In the genomic region with DNA sequence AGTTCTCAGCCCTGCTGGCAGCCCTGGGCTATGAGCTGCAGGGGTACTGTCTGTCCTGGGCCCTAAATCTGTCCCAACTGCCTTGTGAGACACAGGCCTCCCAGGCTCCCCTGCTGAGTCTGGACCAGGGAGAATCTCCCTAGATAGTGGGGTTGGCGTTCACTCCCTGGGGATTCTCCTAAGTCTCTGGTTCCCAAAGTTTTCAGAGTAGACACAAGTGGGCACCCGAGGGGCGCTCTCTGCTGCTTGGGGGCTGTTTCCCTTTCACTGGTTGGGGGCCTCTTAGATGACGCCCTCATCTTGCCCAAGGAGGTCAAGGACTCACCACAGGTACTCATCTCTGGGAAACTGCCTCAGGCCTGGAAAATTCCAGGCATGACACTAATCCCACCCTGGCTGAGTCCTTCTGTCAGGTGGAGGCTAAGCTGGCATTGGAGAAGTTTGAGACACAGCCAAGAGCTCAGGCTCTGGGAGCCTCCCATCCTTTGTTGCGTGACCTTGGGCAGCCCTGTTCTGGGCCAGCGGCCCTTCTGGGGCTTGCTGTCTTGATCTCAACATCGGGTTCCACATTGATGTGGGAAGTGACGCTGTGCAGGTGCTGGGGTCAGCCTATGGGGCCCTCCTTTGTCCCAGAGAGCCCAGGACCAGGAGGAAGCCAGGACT, we compare ENCODE assay signal across 14 cellular contexts. TPM values are rescaled to one million over a fixed set of nuclear protein-coding genes. Genes with fewer than 3 reads are reported as not detected.
DNase-seq lines count a peak whose midpoint lies in the region; ATAC-seq lines count a peak whose summit lies in the region.
"Had no signal": no experiment of that assay in that cellular context is flagged by ENCODE, and none has a peak within 500 bp of the region (broad histone marks: within the 10 kb centered on the region; RNA-seq: fewer than 3 reads in every experiment).

No MANE protein-coding gene starts in this region.

- no peak overlapping the region for H3K4me3 Mint-ChIP-seq in T-helper 1 cell treated with Interleukin-12 subunit alpha and Interleukin-12 subunit beta and Interleukin-4 antibody, amounts not matched to agents 30 μg/mL and 1 μg/mL, for 36 hours
- H3K4me3 Mint-ChIP-seq in activated CD8-positive, alpha-beta T cell treated with anti-CD3 and anti-CD28 coated beads, Interleukin-2, amount 10 ng/mL, durations not matched to agents 7 days and 5 days = no peak overlapping the region
- H3K4me3 Mint-ChIP-seq in naive B cell = peak overlapping the region in 7 of 8 donors; percentile 9 to 95 (median 30)

- peak overlapping the region; percentile 41 for H3K27ac Mint-ChIP-seq in T-helper 1 cell treated with Interleukin-12 subunit alpha and Interleukin-12 subunit beta and Interleukin-4 antibody, amounts not matched to agents 30 μg/mL and 1 μg/mL, for 36 hours
- peak overlapping the region; percentile 57 for H3K27ac Mint-ChIP-seq in activated CD8-positive, alpha-beta T cell treated with anti-CD3 and anti-CD28 coated beads, Interleukin-2, amount 10 ng/mL, durations not matched to agents 7 days and 5 days
- peak overlapping the region; percentile 21 to 96 (median 70) for H3K27ac Mint-ChIP-seq in naive B cell

- no peak for ATAC-seq in activated CD8-positive, alpha-beta T cell treated with anti-CD3 and anti-CD28 coated beads, Interleukin-2, amount 10 ng/mL, durations not matched to agents 7 days and 5 days
- no peak for ATAC-seq in naive B cell (ENCODE audit: low read depth in 2 of 2)
- ATAC-seq in GM19324 (IDR thresholded peaks at IDR 0.05; ENCODE audit: low FRiP score, unreplicated experiment) = no peak
- ATAC-seq in HG02885 (IDR thresholded peaks at IDR 0.05; ENCODE audit: poor library complexity, unreplicated experiment) = no peak
- ATAC-seq in GM21717 (IDR thresholded peaks at IDR 0.05; ENCODE audit: unreplicated experiment) = no peak
- ATAC-seq: A549 had no signal

- DNase-seq in T-helper 1 cell (no peak), ELR (ENCODE audit: low read depth) (peak; percentile 32), naive B cell (no peak)
- DNase-seq in activated CD8-positive, alpha-beta T cell treated with anti-CD3 and anti-CD28 coated beads, Interleukin-2, amount 10 ng/mL, durations not matched to agents 7 days and 5 days = no peak
- DNase-seq: central memory CD4-positive, alpha-beta T cell; immature natural killer cell; NCI-H1105; NCI-H69 had no signal

- CTCF ChIA-PET in activated CD8-positive, alpha-beta T cell treated with anti-CD3 and anti-CD28 coated beads, Interleukin-2, amount 10 ng/mL, durations not matched to agents 7 days and 5 days (lab: Charles Lee) = interaction anchor here (9.8 kb wide), 1 partner anchor 69 kb away, joined by 289 read pairs; the partner anchor contains the start of gene CCDC124

- POLR2A ChIA-PET in activated CD8-positive, alpha-beta T cell treated with anti-CD3 and anti-CD28 coated beads, Interleukin-2, amount 10 ng/mL, durations not matched to agents 7 days and 5 days (lab: Charles Lee) = interaction anchor here (1.0 to 1.6 kb wide), 3 partner anchors 9 to 69 kb away, joined by 3 to 10 read pairs (median 6); partner anchors contain the start of gene SLC5A5

- H3K27me3 Mint-ChIP-seq in T-helper 1 cell treated with Interleukin-12 subunit alpha and Interleukin-12 subunit beta and Interleukin-4 antibody, amounts not matched to agents 30 μg/mL and 1 μg/mL, for 36 hours (ENCODE audit: low read depth) = no peaks in the 10 kb centered on the region
- no peaks in the 10 kb centered on the region for H3K27me3 Mint-ChIP-seq in activated CD8-positive, alpha-beta T cell treated with anti-CD3 and anti-CD28 coated beads, Interleukin-2, amount 10 ng/mL, durations not matched to agents 7 days and 5 days (ENCODE audit: low read depth)
- H3K27me3 Mint-ChIP-seq in naive B cell = no peaks in the 10 kb centered on the region

- peaks cover 40% of the 10 kb centered on the region for H3K36me3 Mint-ChIP-seq in T-helper 1 cell treated with Interleukin-12 subunit alpha and Interleukin-12 subunit beta and Interleukin-4 antibody, amounts not matched to agents 30 μg/mL and 1 μg/mL, for 36 hours (ENCODE audit: low read depth)
- peaks cover 52% of the 10 kb centered on the region for H3K36me3 Mint-ChIP-seq in activated CD8-positive, alpha-beta T cell treated with anti-CD3 and anti-CD28 coated beads, Interleukin-2, amount 10 ng/mL, durations not matched to agents 7 days and 5 days (ENCODE audit: low read depth)
- peaks cover 0 to 14% of the 10 kb centered on the region in 2 donors for H3K36me3 Mint-ChIP-seq in naive B cell

- peaks cover 17% of the 10 kb centered on the region for H3K4me1 Mint-ChIP-seq in T-helper 1 cell treated with Interleukin-12 subunit alpha and Interleukin-12 subunit beta and Interleukin-4 antibody, amounts not matched to agents 30 μg/mL and 1 μg/mL, for 36 hours (ENCODE audit: low read depth)
- H3K4me1 Mint-ChIP-seq in activated CD8-positive, alpha-beta T cell treated with anti-CD3 and anti-CD28 coated beads, Interleukin-2, amount 10 ng/mL, durations not matched to agents 7 days and 5 days (ENCODE audit: low read depth) = peaks cover 27% of the 10 kb centered on the region
- H3K4me1 Mint-ChIP-seq in naive B cell = peaks cover 37 to 52% (median 52%) of the 10 kb centered on the region in 3 donors

- no peaks in the 10 kb centered on the region for H3K9me3 Mint-ChIP-seq in T-helper 1 cell treated with Interleukin-12 subunit alpha and Interleukin-12 subunit beta and Interleukin-4 antibody, amounts not matched to agents 30 μg/mL and 1 μg/mL, for 36 hours
- H3K9me3 Mint-ChIP-seq in activated CD8-positive, alpha-beta T cell treated with anti-CD3 and anti-CD28 coated beads, Interleukin-2, amount 10 ng/mL, durations not matched to agents 7 days and 5 days (ENCODE audit: insufficient read depth) = no peaks in the 10 kb centered on the region
- H3K9me3 Mint-ChIP-seq in naive B cell = no peaks in the 10 kb centered on the region
- H3K9me3 Mint-ChIP-seq: immature natural killer cell had no signal

RNA-seq across cellular contexts. Expression of gene RPL18A, which starts 3.9 kb away (rescaled TPM):
- total RNA-seq in activated CD8-positive, alpha-beta T cell treated with anti-CD3 and anti-CD28 coated beads, Interleukin-2, amount 10 ng/mL, durations not matched to agents 7 days and 5 days = 1,000 to 10,000 TPM; 2,078 to 2,184 TPM
- 1,000 to 10,000 TPM; 4,544 to 6,141 (median 5,279) TPM for polyA plus RNA-seq in naive B cell (ENCODE audit: low read depth in 6 of 6)

RNA-seq across cellular contexts. Expression of gene SLC5A5, which starts 8.1 kb away (rescaled TPM):
- total RNA-seq in activated CD8-positive, alpha-beta T cell treated with anti-CD3 and anti-CD28 coated beads, Interleukin-2, amount 10 ng/mL, durations not matched to agents 7 days and 5 days = 1 to 10 TPM; 1.5 to 1.8 TPM
- polyA plus RNA-seq in naive B cell (ENCODE audit: low read depth in 6 of 6) = under 1 TPM in 5 of 6 donors, not detected in 1; 0.07 to 0.80 (median 0.19) TPM
- polyA plus RNA-seq: neural cell had no signal

RNA-seq across cellular contexts. Expression of gene JAK3, which starts 15.9 kb away (rescaled TPM):
- total RNA-seq in activated CD8-positive, alpha-beta T cell treated with anti-CD3 and anti-CD28 coated beads, Interleukin-2, amount 10 ng/mL, durations not matched to agents 7 days and 5 days = 100 to 1,000 TPM; 125 to 127 TPM
- 10 to 100 TPM; 38.5 to 68.7 (median 56.0) TPM for polyA plus RNA-seq in naive B cell (ENCODE audit: low read depth in 6 of 6)

RNA-seq across cellular contexts. Expression of gene INSL3, which starts 42.3 kb away (rescaled TPM):
- 1 to 10 TPM; 5.0 to 6.4 TPM for total RNA-seq in activated CD8-positive, alpha-beta T cell treated with anti-CD3 and anti-CD28 coated beads, Interleukin-2, amount 10 ng/mL, durations not matched to agents 7 days and 5 days
- polyA plus RNA-seq in naive B cell (ENCODE audit: low read depth in 6 of 6) = 1 to 10 TPM in 2 of 6 donors, under 1 TPM in 3, not detected in 1; 0.49 to 1.8 (median 0.89) TPM
- polyA plus RNA-seq: neural cell had no signal

Comparison
In these comparisons a context has a peak if more than half of its experiments do, and no peak if none do; other contexts are left out.
1. H3K4me3 Mint-ChIP-seq: peak in naive B cell (7 of 8); none in T-helper 1 cell treated with Interleukin-12 subunit alpha and Interleukin-12 subunit beta and Interleukin-4 antibody, amounts not matched to agents 30 μg/mL and 1 μg/mL, for 36 hours (single experiment) and activated CD8-positive, alpha-beta T cell treated with anti-CD3 and anti-CD28 coated beads, Interleukin-2, amount 10 ng/mL, durations not matched to agents 7 days and 5 days (single experiment).
2. Peak in every context shown above with its lines, with median percentiles within 50 percentile points of each other: H3K27ac Mint-ChIP-seq.